Comparison of ENCODE assay signal across 9 cellular contexts in genomic region chr19:56217039-56217949, GRCh38. TPM values are rescaled to one million over a fixed set of nuclear protein-coding genes. Genes with fewer than 3 reads are reported as not detected.
DNase-seq lines count a peak whose midpoint lies in the region; ATAC-seq and TF ChIP-seq lines count a peak whose summit lies in the region.
"Had no signal": no experiment of that assay in that cellular context is flagged by ENCODE, and none has a peak within 500 bp of the region (broad histone marks: within the 10 kb centered on the region; RNA-seq: fewer than 3 reads in every experiment).

No MANE protein-coding gene starts in this region.

- intact Hi-C loops in psoas muscle (cut with DNase I) = no loop called here

- no peaks in the 10 kb centered on the region for H3K4me1 ChIP-seq in psoas muscle

- no peaks in the 10 kb centered on the region for H3K36me3 ChIP-seq in psoas muscle (ENCODE audit: insufficient read depth in 1 of 2, low read depth in 1 of 2)

- DNase-seq in DMS53 treated with DMSO at 0.1 percent for 48 hours (lab: John Stamatoyannopoulos, UW; ENCODE audit: unreplicated experiment) (peak; percentile 60), NCI-H69 (lab: John Stamatoyannopoulos, UW) (peak; percentile 56), foreskin melanocyte (peak; percentile 13), psoas muscle (no peak), NCI-H82 (lab: John Stamatoyannopoulos, UW) (no peak), KG1 (lab: John Stamatoyannopoulos, UW) (no peak)
- DNase-seq in activated CD4-positive, CD25-positive, alpha-beta regulatory T cell (lab: John Stamatoyannopoulos, UW) = no peak
- DNase-seq in stimulated activated CD4-positive, alpha-beta T cell treated with anti-CD3 and anti-CD28 coated beads, Interleukin-2, amount 100 ng/mL, for 24 hours = no peak
- DNase-seq: effector memory CD8-positive, alpha-beta T cell had no signal

- H3K4me3 ChIP-seq in psoas muscle = peak overlapping the region; percentile 54

- H3K27me3 ChIP-seq in psoas muscle (ENCODE audit: insufficient read depth in 3 of 3, low read length in 2 of 3) = peaks cover 5 to 20% (median 9%) of the 10 kb centered on the region in 3 donors

- 3 to 5% (median 4%) methylated on average over 56 to 79 of the region's 79 CpGs for WGBS in psoas muscle, 3 donors

- no peak for ATAC-seq in psoas muscle
- ATAC-seq: effector memory CD8-positive, alpha-beta T cell had no signal

- H3K27ac ChIP-seq in psoas muscle = no peak overlapping the region

- H3K9me3 ChIP-seq in psoas muscle = no peaks in the 10 kb centered on the region

- TF ChIP-seq CTCF in psoas muscle (IDR thresholded peaks at IDR 0.05) = no peak

RNA-seq across cellular contexts. Expression of gene ZSCAN5C, which starts 15.2 kb away (rescaled TPM):
- total RNA-seq in psoas muscle = not detected
- polyA plus RNA-seq in psoas muscle = not detected

RNA-seq across cellular contexts. Expression of gene ZSCAN5B, which starts 19.7 kb away (rescaled TPM):
- not detected for total RNA-seq in psoas muscle
- under 1 TPM in 1 of 3 donors, not detected in 2; 0.05 TPM for polyA plus RNA-seq in psoas muscle

RNA-seq across cellular contexts. Expression of gene GALP, which starts 41.5 kb away (rescaled TPM):
- total RNA-seq in psoas muscle = not detected
- not detected for polyA plus RNA-seq in psoas muscle

RNA-seq across cellular contexts. Expression of gene EDDM13, which starts 55.3 kb away (rescaled TPM):
- under 1 TPM in 1 of 4 donors, not detected in 3; 0.62 TPM for total RNA-seq in psoas muscle
- not detected for polyA plus RNA-seq in psoas muscle

Comparison
In these comparisons a context has a peak if more than half of its experiments do, and no peak if none do; other contexts are left out.
1. DNase-seq: peak in DMS53 treated with DMSO at 0.1 percent for 48 hours (single experiment), NCI-H69 (single experiment) and foreskin melanocyte (single experiment); none in psoas muscle (0 of 2), NCI-H82 (single experiment), activated CD4-positive, CD25-positive, alpha-beta regulatory T cell (0 of 4), stimulated activated CD4-positive, alpha-beta T cell treated with anti-CD3 and anti-CD28 coated beads, Interleukin-2, amount 100 ng/mL, for 24 hours (0 of 2) and KG1 (single experiment).